26 cellular contexts compared by ENCODE assay signal in genomic region chr9:113148996-113149960, GRCh38. TPM values are rescaled to one million over a fixed set of nuclear protein-coding genes. Genes with fewer than 3 reads are reported as not detected.
DNase-seq lines count a peak whose midpoint lies in the region; ATAC-seq, FAIRE-seq and TF ChIP-seq lines count a peak whose summit lies in the region.
"Had no signal": no experiment of that assay in that cellular context is flagged by ENCODE, and none has a peak within 500 bp of the region (broad histone marks: within the 10 kb centered on the region; RNA-seq: fewer than 3 reads in every experiment).

No MANE protein-coding gene starts in this region.

- POLR2A ChIA-PET in HepG2 (lab: Yijun Ruan, JAX): interaction anchor here (0.9 to 3.1 kb wide), 2 partner anchors 10 to 73 kb away, joined by 3 to 20 read pairs; no protein-coding TSS in a partner anchor

- CTCF ChIA-PET in HepG2 (lab: Yijun Ruan, JAX; ENCODE audit: low intra/inter-chr PET ratio, low total read pairs): no interaction called here

- H3K4me3 ChIP-seq in HepG2 (replicated peaks in 1 of 3; ENCODE audit: insufficient read depth in 1 of 3, low read depth in 2 of 3, low read length in 3 of 3) (no peak overlapping the region), right lobe of liver (no peak overlapping the region), dorsolateral prefrontal cortex (no peak overlapping the region), upper lobe of right lung (no peak overlapping the region), SJCRH30 (no peak overlapping the region)
- H3K4me3 ChIP-seq: SJSA1 had no signal

- 78% methylated on average over 14 of the region's 14 CpGs for WGBS in HepG2 (ENCODE audit: low lambda C conversion rate)
- WGBS in right lobe of liver (ENCODE audit: insufficient coverage, low coverage, low lambda C conversion rate, missing lambda C conversion rate): 84% methylated on average over 10 of the region's 14 CpGs

- no peaks in the 10 kb centered on the region for H4K20me1 ChIP-seq in HepG2 (ENCODE audit: insufficient read depth, low read length)

- H2AFZ ChIP-seq in HepG2 (ENCODE audit: low read length): no peak overlapping the region

- no TSS peak for BruUV-seq in HepG2 (replicated peaks; lab: Mats Ljungman, UMichigan)

- no peak for ATAC-seq in HepG2
- ATAC-seq in right lobe of liver: no peak
- ATAC-seq in upper lobe of right lung: peak; percentile 33
- ATAC-seq: activated naive CD8-positive, alpha-beta T cell treated with anti-CD3 and anti-CD28 coated beads, Interleukin-2, amount 50 U/mL, for 24 hours; left colon had no signal

- intact Hi-C loops in HepG2 (cut with micrococcal nuclease; ENCODE audit: unreplicated experiment): no loop called here
- intact Hi-C loops in right lobe of liver (cut with DNase I): no loop called here
- intact Hi-C loops in dorsolateral prefrontal cortex (cut with DNase I): no loop called here
- intact Hi-C loops in upper lobe of right lung (cut with DNase I): no loop called here

- H3K27me3 ChIP-seq in HepG2 (ENCODE audit: control insufficient read depth in 1 of 2, insufficient read depth in 2 of 2, low read length in 2 of 2) (no peaks in the 10 kb centered on the region; a peak in 3 of 5 replicates), right lobe of liver (no peaks in the 10 kb centered on the region), dorsolateral prefrontal cortex (no peaks in the 10 kb centered on the region), upper lobe of right lung (no peaks in the 10 kb centered on the region), SJCRH30 (no peaks in the 10 kb centered on the region)
- H3K27me3 ChIP-seq: BE2C had no signal

- H3K9me3 ChIP-seq in HepG2 (ENCODE audit: low read length) (no peaks in the 10 kb centered on the region), right lobe of liver (no peaks in the 10 kb centered on the region), upper lobe of right lung (no peaks in the 10 kb centered on the region), SJCRH30 (replicated peaks) (no peaks in the 10 kb centered on the region)
- H3K9me3 ChIP-seq: BE2C, SJSA1 had no signal

- TF ChIP-seq EP300 in HepG2 (IDR thresholded peaks at IDR 0.05; ENCODE audit: low read depth in 2 of 2, low read length in 2 of 2): no peak
- TF ChIP-seq EP300 in HepG2 (CRISPR knock-in tag; IDR thresholded peaks at IDR 0.05; ENCODE audit: borderline replicate concordance): no peak

- H3K36me3 ChIP-seq in HepG2 (replicated peaks in 1 of 2; ENCODE audit: control insufficient read depth in 1 of 2, insufficient read depth in 2 of 2, low read length in 2 of 2) (no peaks in the 10 kb centered on the region; a peak in 1 of 5 replicates), right lobe of liver (no peaks in the 10 kb centered on the region), upper lobe of right lung (no peaks in the 10 kb centered on the region), SJCRH30 (no peaks in the 10 kb centered on the region)
- H3K36me3 ChIP-seq: BE2C, SJSA1 had no signal

- H3K4me1 ChIP-seq in HepG2 (ENCODE audit: insufficient read depth, low read length) (peaks cover 65% of the 10 kb centered on the region), right lobe of liver (peaks cover 0 to 35% (median 9%) of the 10 kb centered on the region in 4 donors), upper lobe of right lung (peaks cover 16% of the 10 kb centered on the region), SJCRH30 (peaks cover 30% of the 10 kb centered on the region)

- TF ChIP-seq POLR2A in HepG2 (IDR thresholded peaks at IDR 0.05; ENCODE audit: insufficient read depth in 1 of 2, low read depth in 2 of 2, low read length in 2 of 2) (no peak), right lobe of liver (IDR thresholded peaks at IDR 0.05) (no peak)

- no peak for TF ChIP-seq RAD21 in HepG2 (CRISPR knock-in tag; IDR thresholded peaks at IDR 0.05)

- no peak for FAIRE-seq in HepG2 (lab: Jason Lieb, UNC)
- FAIRE-seq: H54, small intestine, urothelium cell line had no signal

- H3K27ac ChIP-seq in HepG2 (ENCODE audit: extremely low read length, insufficient read depth, low read length) (no peak overlapping the region), right lobe of liver (no peak overlapping the region), dorsolateral prefrontal cortex (peak overlapping the region in 53 of 59 donors; percentile 19 to 100 (median 98)), upper lobe of right lung (peak overlapping the region; percentile 17), SJCRH30 (no peak overlapping the region)
- H3K27ac ChIP-seq: SJSA1 had no signal

- in situ Hi-C loops in HepG2 (cut with HindIII; ENCODE audit: extremely low pct_ligation_motif_present, low pct_unique_long_range_greater_than_20kb): no loop called here

- no peaks in the 10 kb centered on the region for H3K79me2 ChIP-seq in HepG2 (ENCODE audit: insufficient read depth, low read length)

- H3K9ac ChIP-seq in HepG2 (ENCODE audit: insufficient read depth, low read depth, low read length): no peak overlapping the region

- H3K4me2 ChIP-seq in HepG2 (ENCODE audit: low read depth, low read length): peak overlapping the region; percentile 63

- TF ChIP-seq CTCF in HepG2 (CRISPR knock-in tag; IDR thresholded peaks at IDR 0.05): no peak
- TF ChIP-seq CTCF in right lobe of liver (IDR thresholded peaks at IDR 0.05): peak in 1 of 4 donors; percentile 14
- TF ChIP-seq CTCF in dorsolateral prefrontal cortex (IDR thresholded peaks at IDR 0.05 in 54 of 56, conservative IDR thresholded peaks at IDR 0.05 in 2 of 56; ENCODE audit: low read depth in 1 of 56, partially characterized antibody in 56 of 56): no peak
- peak; percentile 8 for TF ChIP-seq CTCF in upper lobe of right lung (IDR thresholded peaks at IDR 0.05)

- DNase-seq in HepG2 (ENCODE audit: low spot score) (peak; percentile 35), right lobe of liver (no peak), OCI-M1 (lab: John Stamatoyannopoulos, UW) (peak; percentile 52), dorsolateral prefrontal cortex (no peak), upper lobe of right lung (no peak), SJCRH30 (no peak), iPS-NIHi7 (ENCODE audit: extremely low spot score) (no peak)
- DNase-seq in activated naive CD4-positive, alpha-beta T cell treated with anti-CD3 and anti-CD28 coated beads, Interleukin-2, amount 50 U/mL, for 16 hours: no peak
- DNase-seq: activated B cell treated with CpG ODN at 0.5 μM for 24 hours; activated CD8-positive, alpha-beta memory T cell treated with anti-CD3 and anti-CD28 coated beads, Interleukin-2, amount 50 U/mL, for 4 hours; activated naive CD8-positive, alpha-beta T cell treated with anti-CD3 and anti-CD28 coated beads, Interleukin-2, amount 50 U/mL, for 24 hours; BE2C; cerebellar nuclear complex; DND-41; left colon; mesendoderm; NCI-H2029 treated with DMSO at 0.1 percent for 48 hours; NCI-H345; NCI-H82; occipital lobe; small intestine; stimulated activated CD4-positive, alpha-beta T cell treated with anti-CD3 and anti-CD28 coated beads, Interleukin-2, amount 100 ng/mL, for 24 hours; T-helper 2 cell had no signal

TF ChIP-seq in HepG2, 621 proteins besides CTCF, POLR2A, EP300 and RAD21:
- TF ChIP-seq ZNF839 (CRISPR knock-in tag; IDR thresholded peaks at IDR 0.05; ENCODE audit: borderline replicate concordance) (no peak), RORA (CRISPR knock-in tag; IDR thresholded peaks at IDR 0.05) (no peak), ZNF546 (CRISPR knock-in tag; conservative IDR thresholded peaks at IDR 0.05) (no peak), GZF1 (CRISPR knock-in tag; IDR thresholded peaks at IDR 0.05) (no peak), THAP11 (CRISPR knock-in tag; IDR thresholded peaks at IDR 0.05) (0 out of 2 replicates have a peak, but pooled peaks have one; percentile 14), ZFAT (CRISPR knock-in tag; conservative IDR thresholded peaks at IDR 0.05) (no peak)

RNA-seq across cellular contexts. Expression of gene SLC31A2, which starts 1.5 kb away (rescaled TPM):
- total RNA-seq in HepG2 (2016; rRNA removed; fragmentation: Illumina TruSeq; extraction: Trizol) (6.0 and 9.3 TPM in 2 replicates), right lobe of liver (10 to 100 TPM; 11.5 to 43.4 (median 25.0) TPM), dorsolateral prefrontal cortex (100 to 1,000 TPM in 7 of 120 experiments, 10 to 100 TPM in 113; 10.6 to 211 (median 43.4) TPM), upper lobe of right lung (46.9 TPM)
- total RNA-seq in HepG2 (2016; cell fraction: cytosol; rRNA removed; fragmentation: Illumina TruSeq; extraction: Trizol; ENCODE audit: low read depth): 1.5 and 1.9 TPM in 2 replicates
- total RNA-seq in HepG2 (2016; cell fraction: insoluble cytoplasmic fraction; rRNA removed; fragmentation: Illumina TruSeq; extraction: Trizol): 7.4 and 9.7 TPM in 2 replicates
- total RNA-seq in HepG2 (2016; cell fraction: membrane; rRNA removed; fragmentation: Illumina TruSeq; extraction: Trizol): 3.7 and 5.5 TPM in 2 replicates
- total RNA-seq in HepG2 (2016; cell fraction: nucleus; rRNA removed; fragmentation: Illumina TruSeq; extraction: Trizol): 9.1 TPM in 2 replicates
- polyA plus RNA-seq in HepG2 (2011; rRNA removed): 10.2 and 10.9 TPM in 2 replicates
- polyA plus RNA-seq in HepG2 (2011; cell fraction: cytosol; rRNA removed): 10.4 and 13.6 TPM in 2 replicates
- 5.6 and 5.9 TPM in 2 replicates for polyA plus RNA-seq in HepG2 (2011; cell fraction: nucleus; rRNA removed)
- 3.1 and 5.5 TPM in 2 replicates for polyA plus RNA-seq in HepG2 (2012)
- 1.0 and 1.6 TPM in 2 replicates for polyA plus RNA-seq in HepG2 (2016; cell fraction: cytosol; fragmentation: Illumina TruSeq; extraction: Trizol; ENCODE audit: low read depth)
- 5.0 and 5.6 TPM in 2 replicates for polyA plus RNA-seq in HepG2 (2016; cell fraction: insoluble cytoplasmic fraction; fragmentation: Illumina TruSeq; extraction: Trizol; ENCODE audit: low read depth)
- polyA plus RNA-seq in HepG2 (2016; cell fraction: membrane; fragmentation: Illumina TruSeq; extraction: Trizol; ENCODE audit: low read depth): 2.8 and 2.9 TPM in 2 replicates
- 10.8 and 11.0 TPM in 2 replicates for polyA plus RNA-seq in HepG2 (2016; cell fraction: nucleus; fragmentation: Illumina TruSeq; extraction: Trizol; ENCODE audit: insufficient read depth, low read depth)
- 10.3 and 20.0 TPM in 2 replicates for polyA minus RNA-seq in HepG2 (2011; rRNA and poly(A)+ RNA removed; ENCODE audit: low replicate concordance)
- 3.7 and 5.4 TPM in 2 replicates for polyA minus RNA-seq in HepG2 (2011; cell fraction: cytosol; rRNA and poly(A)+ RNA removed)
- 12.2 and 15.7 TPM in 2 replicates for polyA minus RNA-seq in HepG2 (2011; cell fraction: nucleus; rRNA and poly(A)+ RNA removed)
- 21.6 and 23.0 TPM in 2 replicates for total RNA-seq in SJCRH30 (2014; rRNA removed; shearing (Covaris generic))

Comparison
In these comparisons a context has a peak if more than half of its experiments do, and no peak if none do; other contexts are left out.
1. DNase-seq: peak in HepG2 (single experiment) and OCI-M1 (single experiment); none in right lobe of liver (0 of 3), dorsolateral prefrontal cortex (0 of 10), upper lobe of right lung (single experiment), SJCRH30 (0 of 2), iPS-NIHi7 (single experiment) and activated naive CD4-positive, alpha-beta T cell treated with anti-CD3 and anti-CD28 coated beads, Interleukin-2, amount 50 U/mL, for 16 hours (single experiment).
2. H3K27ac ChIP-seq: peak in dorsolateral prefrontal cortex (53 of 59) and upper lobe of right lung (single experiment); none in HepG2 (single experiment), right lobe of liver (0 of 3) and SJCRH30 (single experiment).